ENCODE assay signal across 16 cellular contexts in genomic region chr17:73351764-73352163, GRCh38. TPM values are rescaled to one million over a fixed set of nuclear protein-coding genes. Genes with fewer than 3 reads are reported as not detected.
DNase-seq lines count a peak whose midpoint lies in the region; ATAC-seq and TF ChIP-seq lines count a peak whose summit lies in the region.
"Had no signal": no experiment of that assay in that cellular context is flagged by ENCODE, and none has a peak within 500 bp of the region (broad histone marks: within the 10 kb centered on the region; RNA-seq: fewer than 3 reads in every experiment).

No MANE protein-coding gene starts in this region.

- DNase-seq in Right ventricle myocardium inferior (ENCODE audit: missing footprints) (peak; percentile 22), heart right ventricle (no peak), endodermal cell (peak; percentile 69)
- DNase-seq: C1 segment of cervical spinal cord; Calu3; CD4-positive, alpha-beta memory T cell; COR-L47; DMS53; DMS79 treated with DMSO at 0.1 percent for 48 hours; GF-D8; HFFc6 had no signal

- TF ChIP-seq EP300 in gastroesophageal sphincter (IDR thresholded peaks at IDR 0.05): no peak

- H3K36me3 ChIP-seq in heart right ventricle: no peaks in the 10 kb centered on the region
- H3K36me3 ChIP-seq in endodermal cell (ENCODE audit: control insufficient read depth, insufficient read depth, low read length): no peaks in the 10 kb centered on the region
- no peaks in the 10 kb centered on the region for H3K36me3 ChIP-seq in gastroesophageal sphincter
- H3K36me3 ChIP-seq: HAP-1 had no signal

- H3K4me1 Mint-ChIP-seq in endodermal cell (peaks cover 43% of the 10 kb centered on the region), nephron (peaks cover 35% of the 10 kb centered on the region)
- H3K4me1 Mint-ChIP-seq in activated T-helper 17 cell treated with anti-CD3 and anti-CD28 coated beads, Interleukin-2, amount 50 U/mL, for 72 hours: no peaks in the 10 kb centered on the region
- H3K4me1 Mint-ChIP-seq: CD4-positive, alpha-beta memory T cell had no signal

- TF ChIP-seq CTCF in heart right ventricle (IDR thresholded peaks at IDR 0.05) (no peak), endodermal cell (conservative IDR thresholded peaks at IDR 0.05) (no peak), nephron (IDR thresholded peaks at IDR 0.05; ENCODE audit: unreplicated experiment in 3 of 3) (no peak), gastroesophageal sphincter (IDR thresholded peaks at IDR 0.05) (no peak)

- H3K27me3 ChIP-seq in heart right ventricle (no peaks in the 10 kb centered on the region), endodermal cell (ENCODE audit: control insufficient read depth, insufficient read depth, low read length, poor library complexity, severe bottlenecking) (no peaks in the 10 kb centered on the region), gastroesophageal sphincter (no peaks in the 10 kb centered on the region)

- TF ChIP-seq POLR2A in gastroesophageal sphincter (IDR thresholded peaks at IDR 0.05): no peak

- no peak for ATAC-seq in Right ventricle myocardium inferior
- no peak for ATAC-seq in heart right ventricle
- no peak for ATAC-seq in activated T-helper 17 cell treated with anti-CD3 and anti-CD28 coated beads, Interleukin-2, amount 50 U/mL, for 72 hours (replicated peaks)
- no peak for ATAC-seq in gastroesophageal sphincter
- ATAC-seq: GM23338 had no signal

- H3K9me3 Mint-ChIP-seq in endodermal cell (no peaks in the 10 kb centered on the region), nephron (no peaks in the 10 kb centered on the region)
- no peaks in the 10 kb centered on the region for H3K9me3 Mint-ChIP-seq in activated T-helper 17 cell treated with anti-CD3 and anti-CD28 coated beads, Interleukin-2, amount 50 U/mL, for 72 hours
- H3K9me3 Mint-ChIP-seq: GM23338, HFFc6 had no signal

- WGBS in heart right ventricle, 2 donors: 79 to 83% methylated on average over 3 of the region's 3 CpGs
- WGBS in endodermal cell (ENCODE audit: insufficient coverage in 1 of 2, insufficient read length in 1 of 2), 2 experiments: 51 to 63% methylated on average over 1 to 3 of the region's 3 CpGs
- WGBS in gastroesophageal sphincter (ENCODE audit: low coverage in 1 of 2), 2 donors: 70 to 100% methylated on average over 1 to 2 of the region's 3 CpGs

- peaks cover 0 to 31% (median 7%) of the 10 kb centered on the region in 9 donors for H3K4me1 ChIP-seq in heart right ventricle
- peaks cover 19% of the 10 kb centered on the region for H3K4me1 ChIP-seq in endodermal cell (ENCODE audit: control insufficient read depth, insufficient read depth, low read length)
- H3K4me1 ChIP-seq in gastroesophageal sphincter: peaks cover 0 to 48% (median 15%) of the 10 kb centered on the region in 3 donors
- H3K4me1 ChIP-seq: HAP-1 had no signal

- H3K4me3 ChIP-seq in heart right ventricle (no peak overlapping the region), endodermal cell (ENCODE audit: low read length) (peak overlapping the region; percentile 51), gastroesophageal sphincter (no peak overlapping the region)
- H3K4me3 ChIP-seq: GM23338, HAP-1 had no signal

- H3K27ac Mint-ChIP-seq in endodermal cell (peak overlapping the region; percentile 62), nephron (peak overlapping the region in 2 of 3 experiments; percentile 48 to 100)
- no peak overlapping the region for H3K27ac Mint-ChIP-seq in activated T-helper 17 cell treated with anti-CD3 and anti-CD28 coated beads, Interleukin-2, amount 50 U/mL, for 72 hours
- H3K27ac Mint-ChIP-seq: GM23338, HFFc6 had no signal

- no peaks in the 10 kb centered on the region for H3K36me3 Mint-ChIP-seq in endodermal cell (ENCODE audit: low read depth)
- H3K36me3 Mint-ChIP-seq in nephron (ENCODE audit: low read depth): peaks cover 19% of the 10 kb centered on the region
- no peaks in the 10 kb centered on the region for H3K36me3 Mint-ChIP-seq in activated T-helper 17 cell treated with anti-CD3 and anti-CD28 coated beads, Interleukin-2, amount 50 U/mL, for 72 hours (ENCODE audit: low read depth)
- H3K36me3 Mint-ChIP-seq: CD4-positive, alpha-beta memory T cell had no signal

- H3K9ac ChIP-seq in endodermal cell (ENCODE audit: extremely low read depth, low read length, poor library complexity, severe bottlenecking): no peak overlapping the region

- H3K27me3 Mint-ChIP-seq in endodermal cell (ENCODE audit: insufficient read depth) (no peaks in the 10 kb centered on the region), nephron (ENCODE audit: low read depth) (no peaks in the 10 kb centered on the region)
- H3K27me3 Mint-ChIP-seq in activated T-helper 17 cell treated with anti-CD3 and anti-CD28 coated beads, Interleukin-2, amount 50 U/mL, for 72 hours: no peaks in the 10 kb centered on the region
- H3K27me3 Mint-ChIP-seq: CD4-positive, alpha-beta memory T cell had no signal

- H3K9me3 ChIP-seq in heart right ventricle: no peaks in the 10 kb centered on the region
- H3K9me3 ChIP-seq in endodermal cell (ENCODE audit: control insufficient read depth, low read length): no peaks in the 10 kb centered on the region
- no peaks in the 10 kb centered on the region for H3K9me3 ChIP-seq in gastroesophageal sphincter
- H3K9me3 ChIP-seq: HAP-1 had no signal

- H3K27ac ChIP-seq in heart right ventricle: no peak overlapping the region
- H3K27ac ChIP-seq in endodermal cell (ENCODE audit: low read depth, low read length): no peak overlapping the region
- no peak overlapping the region for H3K27ac ChIP-seq in gastroesophageal sphincter

- H3K4me3 Mint-ChIP-seq in endodermal cell (peak overlapping the region; percentile 37), nephron (no peak overlapping the region)
- no peak overlapping the region for H3K4me3 Mint-ChIP-seq in activated T-helper 17 cell treated with anti-CD3 and anti-CD28 coated beads, Interleukin-2, amount 50 U/mL, for 72 hours
- H3K4me3 Mint-ChIP-seq: CD4-positive, alpha-beta memory T cell; GM23338; HFFc6 had no signal

- intact Hi-C loops in Right ventricle myocardium inferior (cut with DNase I): no loop called here
- intact Hi-C loops in heart right ventricle (cut with DNase I): no loop called here

RNA-seq across cellular contexts. Expression of gene CDC42EP4, which starts 40.0 kb away (rescaled TPM):
- 58.8 TPM for total RNA-seq in Right ventricle myocardium inferior
- total RNA-seq in heart right ventricle: 10 to 100 TPM; 22.0 to 87.6 (median 32.1) TPM
- polyA plus RNA-seq in heart right ventricle: 10 to 100 TPM; 18.6 to 32.8 TPM
- 10 to 100 TPM; 38.5 to 49.7 TPM for total RNA-seq in endodermal cell
- 57.7 TPM for polyA plus RNA-seq in endodermal cell (2013, experiment 1 of 2)
- 49.6 TPM for polyA plus RNA-seq in endodermal cell (2013, experiment 2 of 2)
- total RNA-seq in activated T-helper 17 cell treated with anti-CD3 and anti-CD28 coated beads, Interleukin-2, amount 50 U/mL, for 72 hours: 1 to 10 TPM in 1 of 2 donors, under 1 TPM in 1; 0.67 to 2.5 TPM
- 100 to 1,000 TPM in 1 of 4 donors, 10 to 100 TPM in 3; 69.4 to 106 (median 73.0) TPM for total RNA-seq in gastroesophageal sphincter

Comparison
In these comparisons a context has a peak if more than half of its experiments do, and no peak if none do; other contexts are left out.
1. DNase-seq: peak in Right ventricle myocardium inferior (single experiment) and endodermal cell (single experiment); none in heart right ventricle (0 of 2).
2. RNA of gene CDC42EP4, which starts 40.0 kb away (total RNA-seq): 69.4 to 106 TPM in gastroesophageal sphincter, 58.8 TPM in Right ventricle myocardium inferior (single experiment), 38.5 to 49.7 TPM in endodermal cell and 22.0 to 87.6 TPM in heart right ventricle; 0.67 to 2.5 TPM in activated T-helper 17 cell treated with anti-CD3 and anti-CD28 coated beads, Interleukin-2, amount 50 U/mL, for 72 hours; every median in the first group is over 4 times any median in the second.